Comparison of ENCODE assay signal across 8 cellular contexts in the genomic region with DNA sequence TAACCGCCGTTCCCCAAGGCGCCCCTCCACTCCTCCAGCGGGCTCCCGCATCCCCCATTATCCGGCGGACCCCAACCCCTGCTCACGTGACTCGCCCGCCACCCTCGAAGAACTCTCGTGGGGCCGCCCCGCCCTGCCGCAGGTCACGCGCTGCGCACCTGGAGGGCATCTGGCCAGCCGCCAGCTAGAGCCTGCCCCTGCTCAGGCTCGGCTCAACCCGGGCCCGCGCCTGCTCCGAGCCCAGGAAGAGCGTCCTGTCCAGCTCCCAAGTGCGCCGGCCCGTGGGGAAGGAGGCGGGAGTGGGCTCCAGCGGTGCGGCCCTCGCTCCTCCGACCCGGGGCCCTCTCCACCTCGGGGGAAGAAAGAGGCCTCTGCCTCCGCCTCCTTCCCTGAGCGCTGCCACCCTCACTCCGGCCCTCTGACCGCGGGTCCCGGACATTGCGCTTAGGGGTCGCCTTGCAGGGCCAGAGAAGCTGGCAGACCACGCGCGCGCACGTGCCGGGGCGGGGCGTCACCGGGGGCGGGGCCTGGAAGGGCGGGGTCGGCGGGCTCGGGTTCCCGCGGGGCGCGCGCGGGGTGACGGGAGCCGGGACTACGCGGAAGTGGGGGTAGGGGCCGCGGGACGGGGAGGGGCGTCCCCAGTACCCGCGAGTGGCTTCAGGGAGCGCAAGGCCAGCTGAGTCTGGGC. TPM values are rescaled to one million over a fixed set of nuclear protein-coding genes. Genes with fewer than 3 reads are reported as not detected.
DNase-seq lines count a peak whose midpoint lies in the region; ATAC-seq and TF ChIP-seq lines count a peak whose summit lies in the region.

No MANE protein-coding gene starts in this region.

- peak overlapping the region; percentile 65 for H3K4me3 ChIP-seq in A673 (ENCODE audit: low read depth, low read length, poor library complexity, severe bottlenecking)

- H3K9me3 ChIP-seq in A673 (ENCODE audit: low read depth, low read length, poor library complexity, severe bottlenecking): no peaks in the 10 kb centered on the region

- intact Hi-C loops in A673 (cut with micrococcal nuclease; ENCODE audit: unreplicated experiment): loop anchor here (5.0 kb wide), 1 partner anchor 287 kb away; a partner anchor contains a TSS

- TF ChIP-seq CTCF in A673 (conservative IDR thresholded peaks at IDR 0.05; ENCODE audit: low read depth, low read length): no peak

- POLR2A ChIA-PET in A673 (lab: Charles Lee; ENCODE audit: low non-redundant PET): interaction anchor here (0.7 kb wide), 2 partner anchors 443 to 1027 kb away, joined by 3 to 8 read pairs; no protein-coding TSS in a partner anchor

- no TSS peak for BruUV-seq in A673 (replicated peaks; lab: Mats Ljungman, UMichigan)

- DNase-seq in A673 (ENCODE audit: low spot score) (peak; percentile 85), NCI-H2227 (lab: John Stamatoyannopoulos, UW; ENCODE audit: unreplicated experiment) (peak; percentile 91), left lobe of liver (ENCODE audit: low spot score) (peak; percentile 94)
- peak; percentile 94 for DNase-seq in activated CD4-positive, alpha-beta T cell treated with anti-CD3 and anti-CD28 coated beads for 48 hours
- DNase-seq in stimulated activated CD4-positive, alpha-beta T cell treated with anti-CD3 and anti-CD28 coated beads, Interleukin-1b, Interleukin-23, amount 100 ng/mL, for 48 hours: peak; percentile 90

- H3K27ac ChIP-seq in A673 (ENCODE audit: low read depth, low read length, poor library complexity, severe bottlenecking) (peak overlapping the region; percentile 77), cingulate gyrus (ENCODE audit: low read depth, low read length) (peak overlapping the region; percentile 81)

- no peaks in the 10 kb centered on the region for H3K27me3 ChIP-seq in A673 (replicated peaks; ENCODE audit: insufficient read depth, low read depth, low read length, poor library complexity)

- CTCF ChIA-PET in A673 (lab: Charles Lee): interaction anchor here (0.6 to 1.1 kb wide), 5 partner anchors 10 to 289 kb away, joined by 3 to 5 read pairs (median 3); no protein-coding TSS in a partner anchor

- ATAC-seq in GM18861 (IDR thresholded peaks at IDR 0.05; ENCODE audit: unreplicated experiment) (peak; percentile 35), HG03066 (IDR thresholded peaks at IDR 0.05; ENCODE audit: low read depth, unreplicated experiment) (peak; percentile 58), left lobe of liver (peak; percentile 91)

- peaks cover 15% of the 10 kb centered on the region for H3K4me1 ChIP-seq in A673 (ENCODE audit: insufficient read depth, low read length, poor library complexity, severe bottlenecking)

- H3K36me3 ChIP-seq in A673 (ENCODE audit: insufficient read depth, low read length, poor library complexity, severe bottlenecking): no peaks in the 10 kb centered on the region

RNA-seq across cellular contexts. Expression of a gene that starts 28.4 kb away (rescaled TPM):
- total RNA-seq in A673 (2021) (1,074 and 1,080 TPM in 2 replicates), left lobe of liver (84.3 TPM)

RNA-seq across cellular contexts. Expression of a gene that starts 28.9 kb away (rescaled TPM):
- 6.3 and 8.8 TPM in 2 replicates for total RNA-seq in A673 (2021)
- total RNA-seq in left lobe of liver: 12.9 TPM

Comparison
In these comparisons a context has a peak if more than half of its experiments do, and no peak if none do; other contexts are left out.
1. Peak in every context shown above with its lines: DNase-seq, ATAC-seq, H3K4me3 ChIP-seq and H3K27ac ChIP-seq.
2. ATAC-seq: peak in every context shown above with its lines; median percentile 91 in left lobe of liver; 58 in HG03066; 35 in GM18861.
3. RNA of a gene that starts 28.4 kb away (total RNA-seq): 1,074 to 1,080 TPM in A673; 84.3 TPM in left lobe of liver (single experiment); every median in the first group is over 10 times any median in the second.